In genomic region chr3:101262393-101263240, GRCh38 we compare ENCODE assay signal across 12 cellular contexts.
DNase-seq lines count a peak whose midpoint lies in the region; ATAC-seq lines count a peak whose summit lies in the region.
"Had no signal": no experiment of that assay in that cellular context is flagged by ENCODE, and none has a peak within 500 bp of the region (broad histone marks: within the 10 kb centered on the region; RNA-seq: fewer than 3 reads in every experiment).

No MANE protein-coding gene starts in this region.

- DNase-seq in pons (ENCODE audit: low spot score): peak; percentile 73
- DNase-seq in KG1 (lab: John Stamatoyannopoulos, UW): no peak
- no peak for DNase-seq in NCI-H128 (lab: John Stamatoyannopoulos, UW; ENCODE audit: unreplicated experiment)
- no peak for DNase-seq in DMS114 treated with DMSO at 0.1 percent for 48 hours (lab: John Stamatoyannopoulos, UW; ENCODE audit: unreplicated experiment)
- DNase-seq: Caco-2, heart left ventricle, NCI-H524 treated with DMSO at 0.1 percent for 48 hours, T-cell, testis had no signal

- ATAC-seq in GM19324 (IDR thresholded peaks at IDR 0.05; ENCODE audit: low FRiP score, unreplicated experiment): peak; percentile 70
- peak; percentile 91 for ATAC-seq in HG02610 (IDR thresholded peaks at IDR 0.05; ENCODE audit: unreplicated experiment)
- ATAC-seq in HG03520 (IDR thresholded peaks at IDR 0.05; ENCODE audit: unreplicated experiment): peak; percentile 81
- ATAC-seq: T-cell had no signal
